1 cellular context compared by ENCODE assay signal in genomic region chr7:100486111-100486636, GRCh38.
TF ChIP-seq lines count a peak whose summit lies in the region.

No MANE protein-coding gene starts in this region.

TF ChIP-seq in HCT116, 20 proteins besides CTCF, POLR2A, EP300 and RAD21:
- TF ChIP-seq TCF7L2 (IDR thresholded peaks at IDR 0.05; ENCODE audit: borderline replicate concordance, extremely low read depth, insufficient read depth, insufficient read length) (no peak), ZNF274 (IDR thresholded peaks at IDR 0.05; ENCODE audit: low read depth, low read length) (no peak)
- TF ChIP-seq, protein P1, sequence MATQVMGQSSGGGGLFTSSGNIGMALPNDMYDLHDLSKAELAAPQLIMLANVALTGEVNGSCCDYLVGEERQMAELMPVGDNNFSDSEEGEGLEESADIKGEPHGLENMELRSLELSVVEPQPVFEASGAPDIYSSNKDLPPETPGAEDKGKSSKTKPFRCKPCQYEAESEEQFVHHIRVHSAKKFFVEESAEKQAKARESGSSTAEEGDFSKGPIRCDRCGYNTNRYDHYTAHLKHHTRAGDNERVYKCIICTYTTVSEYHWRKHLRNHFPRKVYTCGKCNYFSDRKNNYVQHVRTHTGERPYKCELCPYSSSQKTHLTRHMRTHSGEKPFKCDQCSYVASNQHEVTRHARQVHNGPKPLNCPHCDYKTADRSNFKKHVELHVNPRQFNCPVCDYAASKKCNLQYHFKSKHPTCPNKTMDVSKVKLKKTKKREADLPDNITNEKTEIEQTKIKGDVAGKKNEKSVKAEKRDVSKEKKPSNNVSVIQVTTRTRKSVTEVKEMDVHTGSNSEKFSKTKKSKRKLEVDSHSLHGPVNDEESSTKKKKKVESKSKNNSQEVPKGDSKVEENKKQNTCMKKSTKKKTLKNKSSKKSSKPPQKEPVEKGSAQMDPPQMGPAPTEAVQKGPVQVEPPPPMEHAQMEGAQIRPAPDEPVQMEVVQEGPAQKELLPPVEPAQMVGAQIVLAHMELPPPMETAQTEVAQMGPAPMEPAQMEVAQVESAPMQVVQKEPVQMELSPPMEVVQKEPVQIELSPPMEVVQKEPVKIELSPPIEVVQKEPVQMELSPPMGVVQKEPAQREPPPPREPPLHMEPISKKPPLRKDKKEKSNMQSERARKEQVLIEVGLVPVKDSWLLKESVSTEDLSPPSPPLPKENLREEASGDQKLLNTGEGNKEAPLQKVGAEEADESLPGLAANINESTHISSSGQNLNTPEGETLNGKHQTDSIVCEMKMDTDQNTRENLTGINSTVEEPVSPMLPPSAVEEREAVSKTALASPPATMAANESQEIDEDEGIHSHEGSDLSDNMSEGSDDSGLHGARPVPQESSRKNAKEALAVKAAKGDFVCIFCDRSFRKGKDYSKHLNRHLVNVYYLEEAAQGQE (IDR thresholded peaks at IDR 0.05; ENCODE audit: low read depth), result no peak
TF ChIP-seq in HCT116: peak in this region for 0.
